7 cellular contexts compared by ENCODE assay signal in genomic region chr7:44634187-44634838, GRCh38. TPM values are rescaled to one million over a fixed set of nuclear protein-coding genes. Genes with fewer than 3 reads are reported as not detected.
DNase-seq lines count a peak whose midpoint lies in the region; ATAC-seq and TF ChIP-seq lines count a peak whose summit lies in the region.

No MANE protein-coding gene starts in this region.

- no peak for TF ChIP-seq POLR2A in gastroesophageal sphincter (IDR thresholded peaks at IDR 0.05)

- H3K27me3 ChIP-seq in HL-60 (ENCODE audit: insufficient read depth, poor library complexity, severe bottlenecking) (no peaks in the 10 kb centered on the region), SJCRH30 (no peaks in the 10 kb centered on the region), gastroesophageal sphincter (no peaks in the 10 kb centered on the region)

- no peak overlapping the region for H3K4me3 ChIP-seq in HL-60 (replicated peaks; ENCODE audit: insufficient read depth, low read length)
- no peak overlapping the region for H3K4me3 ChIP-seq in SJCRH30
- no peak overlapping the region for H3K4me3 ChIP-seq in gastroesophageal sphincter

- ATAC-seq in gastroesophageal sphincter = no peak
- no peak for ATAC-seq in stimulated activated naive B cell treated with anti-CD40 and anti-IgM and Interleukin-4, amounts not matched to agents 10 μg/mL and 1 μg/mL and 100 μg/mL, for 72 hours (replicated peaks)
- no peak for ATAC-seq in activated CD4-positive, CD25-positive, alpha-beta regulatory T cell treated with anti-CD3 and anti-CD28 coated beads, Interleukin-2, amount 50 U/mL, for 24 hours
- ATAC-seq in HG03025 (IDR thresholded peaks at IDR 0.05; ENCODE audit: low FRiP score, unreplicated experiment) = no peak

- TF ChIP-seq EP300 in gastroesophageal sphincter (IDR thresholded peaks at IDR 0.05) = no peak

- peaks cover 31 to 59% of the 10 kb centered on the region in 2 donors for H3K36me3 Mint-ChIP-seq in stimulated activated naive B cell treated with anti-CD40 and anti-IgM and Interleukin-4, amounts not matched to agents 10 μg/mL and 1 μg/mL and 100 μg/mL, for 72 hours

- TF ChIP-seq CTCF in HL-60 (IDR thresholded peaks at IDR 0.05; ENCODE audit: insufficient read depth, low read length) (no peak), gastroesophageal sphincter (IDR thresholded peaks at IDR 0.05) (no peak)

- H3K9me3 ChIP-seq in SJCRH30 (replicated peaks) = no peaks in the 10 kb centered on the region
- H3K9me3 ChIP-seq in gastroesophageal sphincter = no peaks in the 10 kb centered on the region

- peaks cover 70 to 99% of the 10 kb centered on the region in 2 donors for H3K4me1 Mint-ChIP-seq in stimulated activated naive B cell treated with anti-CD40 and anti-IgM and Interleukin-4, amounts not matched to agents 10 μg/mL and 1 μg/mL and 100 μg/mL, for 72 hours

- H3K36me3 ChIP-seq in SJCRH30 = 0 out of 2 replicates have a peak, but pooled peaks cover 3% of the 10 kb centered on the region
- peaks cover 0 to 2% of the 10 kb centered on the region in 2 donors for H3K36me3 ChIP-seq in gastroesophageal sphincter

- H3K27me3 Mint-ChIP-seq in stimulated activated naive B cell treated with anti-CD40 and anti-IgM and Interleukin-4, amounts not matched to agents 10 μg/mL and 1 μg/mL and 100 μg/mL, for 72 hours = no peaks in the 10 kb centered on the region

- H3K4me3 Mint-ChIP-seq in stimulated activated naive B cell treated with anti-CD40 and anti-IgM and Interleukin-4, amounts not matched to agents 10 μg/mL and 1 μg/mL and 100 μg/mL, for 72 hours = peak overlapping the region; percentile 36

- H3K4me1 ChIP-seq in SJCRH30 (peaks cover 68% of the 10 kb centered on the region), gastroesophageal sphincter (peaks cover 6 to 88% (median 35%) of the 10 kb centered on the region in 3 donors)

- 64% methylated on average over 4 of the region's 5 CpGs; no CpG with 5 or more reads in 1 of the 2 donors for WGBS in gastroesophageal sphincter (ENCODE audit: low coverage in 1 of 2), 2 donors

- H3K9me3 Mint-ChIP-seq in stimulated activated naive B cell treated with anti-CD40 and anti-IgM and Interleukin-4, amounts not matched to agents 10 μg/mL and 1 μg/mL and 100 μg/mL, for 72 hours = peaks cover 0 to 3% of the 10 kb centered on the region in 2 donors

- no peak for DNase-seq in HL-60 (ENCODE audit: low read depth in 1 of 2, low spot score in 1 of 2)
- DNase-seq in SJCRH30 = no peak
- no peak for DNase-seq in stimulated activated naive B cell treated with anti-CD40 and anti-IgM and Interleukin-4, amounts not matched to agents 10 μg/mL and 1 μg/mL and 100 μg/mL, for 72 hours
- no peak for DNase-seq in NCI-H2107 (lab: John Stamatoyannopoulos, UW)

- peak overlapping the region; percentile 11; the same call in 1 of the 2 replicates for H3K27ac ChIP-seq in HL-60 (replicated peaks)
- peak overlapping the region; percentile 26; the same call in 1 of the 2 replicates for H3K27ac ChIP-seq in SJCRH30
- peak overlapping the region; percentile 50 to 84 (median 76) for H3K27ac ChIP-seq in gastroesophageal sphincter

- peak overlapping the region; percentile 98 for H3K27ac Mint-ChIP-seq in stimulated activated naive B cell treated with anti-CD40 and anti-IgM and Interleukin-4, amounts not matched to agents 10 μg/mL and 1 μg/mL and 100 μg/mL, for 72 hours

RNA-seq across cellular contexts. Expression of gene OGDH, which starts 27.9 kb away (rescaled TPM):
- total RNA-seq in SJCRH30 (2014; rRNA removed; shearing (Covaris generic)) = 37.8 and 39.4 TPM in 2 replicates
- 100 to 1,000 TPM; 112 to 222 (median 137) TPM for total RNA-seq in gastroesophageal sphincter

RNA-seq across cellular contexts. Expression of gene TMED4, which starts 52.3 kb away (rescaled TPM):
- 101 and 114 TPM in 2 replicates for total RNA-seq in SJCRH30 (2014; rRNA removed; shearing (Covaris generic))
- 100 to 1,000 TPM; 124 to 193 (median 160) TPM for total RNA-seq in gastroesophageal sphincter

Comparison
In these comparisons a context has a peak if more than half of its experiments do, and no peak if none do; other contexts are left out.
1. H3K27ac ChIP-seq: peak in every context shown above with its lines; median percentile 76 in gastroesophageal sphincter; 26 in SJCRH30; 11 in HL-60.